ENCODE assay signal across 9 cellular contexts in genomic region chr10:66627156-66627555, GRCh38.
DNase-seq lines count a peak whose midpoint lies in the region; ATAC-seq, FAIRE-seq and TF ChIP-seq lines count a peak whose summit lies in the region.
"Had no signal": no experiment of that assay in that cellular context is flagged by ENCODE, and none has a peak within 500 bp of the region (broad histone marks: within the 10 kb centered on the region; RNA-seq: fewer than 3 reads in every experiment).

No MANE protein-coding gene starts in this region.

- no peak overlapping the region for H3K27ac ChIP-seq in kidney (ENCODE audit: low read depth in 2 of 2, low read length in 2 of 2)
- no peak overlapping the region for H3K27ac ChIP-seq in tibial artery
- H3K27ac ChIP-seq in transverse colon, result no peak overlapping the region

- intact Hi-C loops in kidney (cut with DNase I) (no loop called here), tibial artery (cut with DNase I; ENCODE audit: low total_unique reads) (no loop called here), transverse colon (cut with DNase I; ENCODE audit: low total_unique reads) (no loop called here)

- DNase-seq in DMS53 treated with DMSO at 0.1 percent for 48 hours (lab: John Stamatoyannopoulos, UW; ENCODE audit: unreplicated experiment), result peak; percentile 76
- DNase-seq in SK-MEL-5 (ENCODE audit: low read depth, low spot score), result peak; percentile 63
- no peak for DNase-seq in kidney
- no peak for DNase-seq in tibial artery
- DNase-seq in transverse colon, result no peak
- no peak for DNase-seq in epidermal melanocyte (ENCODE audit: insufficient read length, low spot score)
- DNase-seq in stimulated activated CD4-positive, alpha-beta T cell treated with anti-CD3 and anti-CD28 coated beads, Interleukin-2, amount 100 ng/mL, for 24 hours, result no peak
- DNase-seq: naive B cell had no signal

- TF ChIP-seq POLR2A in transverse colon (IDR thresholded peaks at IDR 0.05), result no peak

- no peak for FAIRE-seq in kidney (lab: Jason Lieb, UNC)

- H3K36me3 ChIP-seq in kidney (ENCODE audit: control insufficient read depth in 1 of 2, insufficient read depth in 2 of 2, low read length in 2 of 2) (no peaks in the 10 kb centered on the region), tibial artery (no peaks in the 10 kb centered on the region), transverse colon (no peaks in the 10 kb centered on the region)

- TF ChIP-seq CTCF in kidney (IDR thresholded peaks at IDR 0.05; ENCODE audit: borderline replicate concordance, extremely low read depth, insufficient read depth) (peak; percentile 5), tibial artery (IDR thresholded peaks at IDR 0.05) (no peak), transverse colon (IDR thresholded peaks at IDR 0.05) (no peak)

- 41 to 48% methylated on average over 4 of the region's 4 CpGs for WGBS in transverse colon (ENCODE audit: low coverage in 1 of 2), 2 donors

- no peak for TF ChIP-seq EP300 in transverse colon (IDR thresholded peaks at IDR 0.05; ENCODE audit: low read depth)

- H3K4me3 ChIP-seq in kidney (ENCODE audit: low read length in 2 of 2) (no peak overlapping the region), tibial artery (no peak overlapping the region), transverse colon (no peak overlapping the region)

- H3K9ac ChIP-seq in kidney (ENCODE audit: low read length in 2 of 2), result no peak overlapping the region

- H3K9me3 ChIP-seq in kidney (ENCODE audit: control insufficient read depth in 1 of 2, low read length in 2 of 2) (no peaks in the 10 kb centered on the region), tibial artery (no peaks in the 10 kb centered on the region), transverse colon (no peaks in the 10 kb centered on the region)

- no peaks in the 10 kb centered on the region for H3K4me1 ChIP-seq in kidney (ENCODE audit: control insufficient read depth in 1 of 2, insufficient read depth in 1 of 2, low read depth in 1 of 2, low read length in 2 of 2)
- H3K4me1 ChIP-seq in tibial artery, result no peaks in the 10 kb centered on the region
- no peaks in the 10 kb centered on the region for H3K4me1 ChIP-seq in transverse colon

- H3K27me3 ChIP-seq in tibial artery (no peaks in the 10 kb centered on the region), transverse colon (no peaks in the 10 kb centered on the region)

- in situ Hi-C loops in SK-MEL-5 (cut with HindIII; ENCODE audit: low pct_unique_long_range_greater_than_20kb, low sequenced_read_pairs) (no loop called here), transverse colon (cut with MboI; ENCODE audit: low pct_ligation_motif_present in 1 of 4, low pct_unique_long_range_greater_than_20kb in 1 of 4, low sequenced_read_pairs in 3 of 4) (no loop called here)

- ATAC-seq in HG02798 (IDR thresholded peaks at IDR 0.05; ENCODE audit: poor library complexity, unreplicated experiment), result peak; percentile 64

Comparison
In these comparisons a context has a peak if more than half of its experiments do, and no peak if none do; other contexts are left out.
1. DNase-seq: peak in DMS53 treated with DMSO at 0.1 percent for 48 hours (single experiment) and SK-MEL-5 (single experiment); none in kidney (single experiment), tibial artery (0 of 2), transverse colon (single experiment), epidermal melanocyte (single experiment) and stimulated activated CD4-positive, alpha-beta T cell treated with anti-CD3 and anti-CD28 coated beads, Interleukin-2, amount 100 ng/mL, for 24 hours (0 of 2).